9 cellular contexts compared by ENCODE assay signal in genomic region chr10:22345301-22346086, GRCh38. TPM values are rescaled to one million over a fixed set of nuclear protein-coding genes. Genes with fewer than 3 reads are reported as not detected.
DNase-seq lines count a peak whose midpoint lies in the region; ATAC-seq and TF ChIP-seq lines count a peak whose summit lies in the region.
"Had no signal": no experiment of that assay in that cellular context is flagged by ENCODE, and none has a peak within 500 bp of the region (broad histone marks: within the 10 kb centered on the region; RNA-seq: fewer than 3 reads in every experiment).

Gene SPAG6, plus strand, starts transcription at chr10:22345496. Its CDS starts 116 bp downstream, at chr10:22345612.

- 5% methylated on average over 70 of the region's 83 CpGs for WGBS in hepatocyte (ENCODE audit: low lambda C conversion rate, missing lambda C conversion rate)

- H3K36me3 ChIP-seq in MM.1S (replicated peaks; ENCODE audit: insufficient read depth, low read length) (no peaks in the 10 kb centered on the region), hepatocyte (replicated peaks; ENCODE audit: insufficient read depth, low read depth) (no peaks in the 10 kb centered on the region), skeletal muscle satellite cell (ENCODE audit: insufficient read depth, low read length) (no peaks in the 10 kb centered on the region)

- H3K4me1 ChIP-seq in MM.1S (ENCODE audit: low read length) (peaks cover 41% of the 10 kb centered on the region), hepatocyte (ENCODE audit: insufficient read depth) (peaks cover 6% of the 10 kb centered on the region), skeletal muscle satellite cell (ENCODE audit: control insufficient read depth, insufficient read depth, low read length) (no peaks in the 10 kb centered on the region)

- H3K27ac ChIP-seq in MM.1S (ENCODE audit: low read length) (peak within 1 kb of the TSS; percentile 63; the same call in 1 of the 2 replicates), hepatocyte (no peak within 1 kb of the TSS)

- H3K79me2 ChIP-seq in MM.1S (ENCODE audit: low read length) (no peaks in the 10 kb centered on the region), hepatocyte (no peaks in the 10 kb centered on the region)

- TF ChIP-seq CTCF in MM.1S (IDR thresholded peaks at IDR 0.05; ENCODE audit: low read length) = no peak
- TF ChIP-seq CTCF in hepatocyte (IDR thresholded peaks at IDR 0.05; ENCODE audit: poor library complexity) = no peak

- peak within 1 kb of the TSS; percentile 11; the same call in 1 of the 2 replicates for H3K9ac ChIP-seq in MM.1S (ENCODE audit: low read length)
- no peak within 1 kb of the TSS for H3K9ac ChIP-seq in skeletal muscle satellite cell (ENCODE audit: low read depth, low read length)

- H3F3A ChIP-seq in MM.1S (ENCODE audit: insufficient read depth, low read length) = peaks cover 19% of the 10 kb centered on the region

- in situ Hi-C loops in G401 (cut with HindIII; ENCODE audit: low sequenced_read_pairs) = no loop called here

- ATAC-seq in HG03439 (IDR thresholded peaks at IDR 0.05; ENCODE audit: unreplicated experiment) (no peak), GM21423 (IDR thresholded peaks at IDR 0.05; ENCODE audit: unreplicated experiment) (no peak)
- ATAC-seq: HCT116 had no signal

- H3K27me3 ChIP-seq in MM.1S (replicated peaks; ENCODE audit: insufficient read depth, low read length) = peaks cover 4% of the 10 kb centered on the region
- H3K27me3 ChIP-seq in hepatocyte = peaks cover 81% of the 10 kb centered on the region
- peaks cover 59% of the 10 kb centered on the region for H3K27me3 ChIP-seq in skeletal muscle satellite cell (ENCODE audit: control insufficient read depth, insufficient read depth, low read length)

- DNase-seq in G401 (ENCODE audit: low spot score) (no peak), MM.1S (no peak), hepatocyte (ENCODE audit: low spot score) (peak; percentile 73), cerebellum (ENCODE audit: low spot score) (no peak)
- peak; percentile 53 for DNase-seq in activated T-cell treated with anti-CD3 and anti-CD28 coated beads, Interleukin-2, amount 50 U/mL, for 1 hour

- H3K9me2 ChIP-seq in MM.1S (replicated peaks; ENCODE audit: insufficient read depth, low read length) (no peaks in the 10 kb centered on the region), hepatocyte (replicated peaks; ENCODE audit: insufficient read depth) (no peaks in the 10 kb centered on the region)

- H2AFZ ChIP-seq in MM.1S (ENCODE audit: low read length) = peak within 1 kb of the TSS; percentile 42
- peak within 1 kb of the TSS; percentile 76 for H2AFZ ChIP-seq in hepatocyte

- H3K9me3 ChIP-seq in MM.1S (replicated peaks; ENCODE audit: insufficient read depth, low read length) = no peaks in the 10 kb centered on the region
- no peaks in the 10 kb centered on the region for H3K9me3 ChIP-seq in hepatocyte (ENCODE audit: low read depth)
- H3K9me3 ChIP-seq in skeletal muscle satellite cell (replicated peaks; ENCODE audit: low read length) = no peaks in the 10 kb centered on the region

- H4K20me1 ChIP-seq in MM.1S (ENCODE audit: insufficient read depth, low read length) = no peaks in the 10 kb centered on the region
- no peaks in the 10 kb centered on the region for H4K20me1 ChIP-seq in hepatocyte (ENCODE audit: insufficient read depth, poor library complexity, severe bottlenecking)

- H3K4me2 ChIP-seq in MM.1S (ENCODE audit: low read depth, low read length) (peak within 1 kb of the TSS; percentile 98), hepatocyte (peak within 1 kb of the TSS; percentile 83), skeletal muscle satellite cell (ENCODE audit: low read length) (peak within 1 kb of the TSS; percentile 36)

- H3K4me3 ChIP-seq in MM.1S (ENCODE audit: low read length) (peak within 1 kb of the TSS; percentile 52), hepatocyte (peak within 1 kb of the TSS; percentile 12), skeletal muscle satellite cell (ENCODE audit: low read length) (peak within 1 kb of the TSS; percentile 29)

RNA-seq across cellular contexts. Expression of gene SPAG6, which starts in this region (rescaled TPM):
- 52.9 and 57.2 TPM in 2 replicates for total RNA-seq in G401 (2014; rRNA removed; shearing (Covaris generic))
- total RNA-seq in hepatocyte (0.17 and 0.28 TPM in 2 replicates), cerebellum (1.5 TPM)
- 0.24 TPM in 1 of 2 replicates, not detected in the other for polyA plus RNA-seq in hepatocyte
- under 0.01 TPM in 1 of 2 replicates, not detected in the other for total RNA-seq in skeletal muscle satellite cell (2012; rRNA removed)

Comparison
In these comparisons a context has a peak if more than half of its experiments do, and no peak if none do; other contexts are left out.
1. RNA of gene SPAG6 (total RNA-seq): 52.9 to 57.2 TPM in G401; 1.5 TPM in cerebellum (single experiment) and 0.17 to 0.28 TPM in hepatocyte; every median in the first group is over 10 times any median in the second.
2. Peak in DNase-seq, H3K4me3 ChIP-seq and H3K4me2 ChIP-seq in hepatocyte; RNA of the gene not detected or under 1 TPM.
3. H3K4me2 ChIP-seq: peak in every context shown above with its lines; median percentile 98 in MM.1S; 83 in hepatocyte; 36 in skeletal muscle satellite cell.
4. Peak in every context shown above with its lines, with median percentiles within 50 percentile points of each other: H3K4me3 ChIP-seq.